Comparison of ENCODE assay signal across 15 cellular contexts in genomic region chr3:181838940-181839914, GRCh38.
A peak's percentile ranks its signal among the peaks of the same experiment; 100 is the strongest.
DNase-seq lines count a peak whose midpoint lies in the region; ATAC-seq and TF ChIP-seq lines count a peak whose summit lies in the region.
"Had no signal": no experiment of that assay in that cellular context is flagged by ENCODE, and none has a peak within 500 bp of the region (broad histone marks: within the 10 kb centered on the region; RNA-seq: fewer than 3 reads in every experiment).

No MANE protein-coding gene starts in this region.

- H3K27me3 ChIP-seq in Karpas-422 (ENCODE audit: low read length) (no peaks in the 10 kb centered on the region), hepatocyte (no peaks in the 10 kb centered on the region), breast epithelium (no peaks in the 10 kb centered on the region)
- H3K27me3 ChIP-seq: cardiac muscle cell had no signal

- no peaks in the 10 kb centered on the region for H4K20me1 ChIP-seq in Karpas-422 (ENCODE audit: insufficient read depth, low read depth, low read length)
- H4K20me1 ChIP-seq in hepatocyte (ENCODE audit: insufficient read depth, poor library complexity, severe bottlenecking) = no peaks in the 10 kb centered on the region

- TF ChIP-seq CTCF in GM12864 (IDR thresholded peaks at IDR 0.05; ENCODE audit: low read depth, low read length, missing control alignments) = no peak
- no peak for TF ChIP-seq CTCF in hepatocyte (IDR thresholded peaks at IDR 0.05; ENCODE audit: poor library complexity)
- no peak for TF ChIP-seq CTCF in breast epithelium (IDR thresholded peaks at IDR 0.05)

- H2AFZ ChIP-seq in Karpas-422 (ENCODE audit: low read length) = peak overlapping the region; percentile 77; the same call in 1 of the 2 replicates
- peak overlapping the region; percentile 36 for H2AFZ ChIP-seq in hepatocyte

- no peak overlapping the region for H3K27ac ChIP-seq in Karpas-422 (ENCODE audit: low read length)
- H3K27ac ChIP-seq in hepatocyte = peak overlapping the region; percentile 17
- H3K27ac ChIP-seq in breast epithelium = no peak overlapping the region
- H3K27ac ChIP-seq: C4-2B, cardiac muscle cell had no signal

- no peaks in the 10 kb centered on the region for H3K36me3 ChIP-seq in Karpas-422 (ENCODE audit: insufficient read depth, low read length)
- no peaks in the 10 kb centered on the region for H3K36me3 ChIP-seq in hepatocyte (replicated peaks; ENCODE audit: insufficient read depth, low read depth)
- no peaks in the 10 kb centered on the region for H3K36me3 ChIP-seq in breast epithelium
- H3K36me3 ChIP-seq: cardiac muscle cell had no signal

- TF ChIP-seq POLR2A in breast epithelium (IDR thresholded peaks at IDR 0.05) = no peak

- peak overlapping the region; percentile 29 for H3K9ac ChIP-seq in Karpas-422 (ENCODE audit: low read length)

- peak overlapping the region; percentile 46 for H3K4me3 ChIP-seq in GM12864 (ENCODE audit: low read depth, low read length)
- peak overlapping the region; percentile 57 for H3K4me3 ChIP-seq in Karpas-422 (ENCODE audit: low read length)
- H3K4me3 ChIP-seq in hepatocyte = no peak overlapping the region
- H3K4me3 ChIP-seq in breast epithelium = no peak overlapping the region
- H3K4me3 ChIP-seq: cardiac muscle cell, K562 had no signal

- intact Hi-C loops in posterior cingulate gyrus (cut with DNase I) (no loop called here), breast epithelium (cut with DNase I; ENCODE audit: low total_unique reads) (no loop called here)

- DNase-seq in GM12864 (ENCODE audit: low read depth) (no peak), Karpas-422 (no peak), NCI-H748 treated with DMSO at 0.1 percent for 48 hours (lab: John Stamatoyannopoulos, UW) (peak; percentile 82), hepatocyte (ENCODE audit: low spot score) (no peak), SW 1271 (lab: John Stamatoyannopoulos, UW) (no peak), posterior cingulate gyrus (no peak), breast epithelium (ENCODE audit: low spot score in 2 of 2) (no peak)
- DNase-seq: head of caudate nucleus; stimulated activated CD4-positive, alpha-beta T cell treated with anti-CD3 and anti-CD28 coated beads, Interleukin-15, amount 100 ng/mL, for 24 hours; substantia nigra had no signal

- WGBS in hepatocyte (ENCODE audit: low lambda C conversion rate, missing lambda C conversion rate) = 52% methylated on average over 18 of the region's 18 CpGs

- H3K9me3 ChIP-seq in Karpas-422 (ENCODE audit: low read length) (no peaks in the 10 kb centered on the region), hepatocyte (ENCODE audit: low read depth) (no peaks in the 10 kb centered on the region), breast epithelium (no peaks in the 10 kb centered on the region)

- no peak for ATAC-seq in HG02571 (IDR thresholded peaks at IDR 0.05; ENCODE audit: unreplicated experiment)
- ATAC-seq: K562, SK-N-SH treated with all-trans-retinoic acid at 6 μM for 48 hours had no signal

- H3K9me2 ChIP-seq in Karpas-422 (replicated peaks; ENCODE audit: insufficient read depth, low read length) (no peaks in the 10 kb centered on the region; the same call in 1 of the 2 replicates), hepatocyte (replicated peaks; ENCODE audit: insufficient read depth) (no peaks in the 10 kb centered on the region)

- H3K4me1 ChIP-seq in Karpas-422 (ENCODE audit: low read length) (peaks cover 16% of the 10 kb centered on the region), hepatocyte (ENCODE audit: insufficient read depth) (no peaks in the 10 kb centered on the region), breast epithelium (no peaks in the 10 kb centered on the region)

- no peaks in the 10 kb centered on the region for H3K79me2 ChIP-seq in Karpas-422 (ENCODE audit: low read length)
- H3K79me2 ChIP-seq in hepatocyte = no peaks in the 10 kb centered on the region

- H3K4me2 ChIP-seq in Karpas-422 (ENCODE audit: low read depth, low read length, poor library complexity, severe bottlenecking) (peak overlapping the region; percentile 74), hepatocyte (peak overlapping the region; percentile 62)

Comparison
In these comparisons a context has a peak if more than half of its experiments do, and no peak if none do; other contexts are left out.
1. H3K4me3 ChIP-seq: peak in GM12864 (single experiment) and Karpas-422 (single experiment); none in hepatocyte (single experiment) and breast epithelium (0 of 3).